9 cellular contexts compared by ENCODE assay signal in genomic region chr1:19481826-19482398, GRCh38. TPM values are rescaled to one million over a fixed set of nuclear protein-coding genes. Genes with fewer than 3 reads are reported as not detected.
A peak's percentile ranks its signal among the peaks of the same experiment; 100 is the strongest.
DNase-seq lines count a peak whose midpoint lies in the region; TF ChIP-seq lines count a peak whose summit lies in the region.
"Had no signal": no experiment of that assay in that cellular context is flagged by ENCODE, and none has a peak within 500 bp of the region (broad histone marks: within the 10 kb centered on the region; RNA-seq: fewer than 3 reads in every experiment).

No MANE protein-coding gene starts in this region.

- H3K9ac ChIP-seq in H9 (ENCODE audit: extremely low read depth, insufficient read length, low read length) = no peak overlapping the region
- no peak overlapping the region for H3K9ac ChIP-seq in muscle layer of colon (ENCODE audit: low read length)

- H3K4ac ChIP-seq in H9 (ENCODE audit: low read depth, low read length) = no peak overlapping the region

- no peak overlapping the region for H3K27ac ChIP-seq in ACC112 (ENCODE audit: low read depth, low read length)
- no peak overlapping the region for H3K27ac ChIP-seq in H9 (ENCODE audit: insufficient read length, low read depth, low read length)
- H3K27ac ChIP-seq in brain microvascular endothelial cell = no peak overlapping the region
- peak overlapping the region; percentile 8 for H3K27ac ChIP-seq in muscle layer of colon (ENCODE audit: low read depth, low read length)
- no peak overlapping the region for H3K27ac ChIP-seq in tibial artery

- H3K27me3 Mint-ChIP-seq in H9 (ENCODE audit: low read depth) = no peaks in the 10 kb centered on the region

- H3K14ac ChIP-seq in H9 (ENCODE audit: insufficient read depth, low read length) = peak overlapping the region; percentile 41; the same call in 1 of the 2 replicates

- no peak overlapping the region for H2BK12ac ChIP-seq in H9 (ENCODE audit: insufficient read length, low read depth, low read length)

- intact Hi-C loops in tibial artery (cut with DNase I; ENCODE audit: low total_unique reads) = loop anchor here (10.0 kb wide), 1 partner anchor 87 kb away; no protein-coding TSS in a partner anchor

- H4K91ac ChIP-seq in H9 (ENCODE audit: insufficient read length, low read depth, low read length) = no peak overlapping the region

- in situ Hi-C loops in brain microvascular endothelial cell (cut with HindIII; ENCODE audit: low pct_ligation_motif_present, low sequenced_read_pairs) = loop anchor here (10.0 kb wide), 1 partner anchor 153 kb away; no protein-coding TSS in a partner anchor

- H3K9me3 Mint-ChIP-seq in H9 = no peaks in the 10 kb centered on the region

- H3K79me1 ChIP-seq in H9 (ENCODE audit: insufficient read depth, low read depth, low read length, poor library complexity, severe bottlenecking) = peaks cover 12% of the 10 kb centered on the region

- H3K4me1 Mint-ChIP-seq in H9 = peaks cover 69 to 71% of the 10 kb centered on the region in 2 experiments

- H2BK20ac ChIP-seq in H9 (ENCODE audit: low read depth, low read length, poor library complexity, severe bottlenecking) = no peak overlapping the region

- DNase-seq in H9 = peak; percentile 70
- no peak for DNase-seq in brain microvascular endothelial cell
- DNase-seq in tibial artery = no peak
- DNase-seq in SHP77 (lab: John Stamatoyannopoulos, UW) = no peak
- DNase-seq in NCI-H1436 (lab: John Stamatoyannopoulos, UW) = no peak
- no peak for DNase-seq in SW480 (ENCODE audit: low spot score)
- DNase-seq: central memory CD4-positive, alpha-beta T cell had no signal

- no peak overlapping the region for H3K23ac ChIP-seq in H9 (ENCODE audit: insufficient read length, low read depth, low read length)

- no peaks in the 10 kb centered on the region for H4K20me1 ChIP-seq in H9 (ENCODE audit: control insufficient read depth, insufficient read depth, insufficient read length)

- no peaks in the 10 kb centered on the region for H3K27me3 ChIP-seq in ACC112 (ENCODE audit: insufficient read depth, low read length)
- no peaks in the 10 kb centered on the region for H3K27me3 ChIP-seq in H9 (ENCODE audit: insufficient read depth, low read length)
- no peaks in the 10 kb centered on the region for H3K27me3 ChIP-seq in brain microvascular endothelial cell (replicated peaks)
- H3K27me3 ChIP-seq in muscle layer of colon (ENCODE audit: control insufficient read depth in 1 of 2, insufficient read depth in 2 of 2, low read length in 2 of 2) = no peaks in the 10 kb centered on the region
- H3K27me3 ChIP-seq in tibial artery = no peaks in the 10 kb centered on the region

- H3K56ac ChIP-seq in H9 (ENCODE audit: insufficient read length, low read depth, low read length) = no peak overlapping the region

- no peak for TF ChIP-seq CTCF in H9 (conservative IDR thresholded peaks at IDR 0.05)
- no peak for TF ChIP-seq CTCF in brain microvascular endothelial cell (IDR thresholded peaks at IDR 0.05; ENCODE audit: low read depth, low read length, missing control alignments)
- no peak for TF ChIP-seq CTCF in tibial artery (IDR thresholded peaks at IDR 0.05)

- peaks cover 13 to 30% (median 28%) of the 10 kb centered on the region in 3 experiments; a peak in 6 of 7 replicates for H3K36me3 Mint-ChIP-seq in H9 (ENCODE audit: insufficient read depth in 1 of 3, low read depth in 3 of 3)

- H2BK15ac ChIP-seq in H9 (ENCODE audit: low read depth, low read length) = no peak overlapping the region

- H4K5ac ChIP-seq in H9 (ENCODE audit: insufficient read length, low read depth, low read length) = no peak overlapping the region

- H3K4me2 ChIP-seq in H9 (ENCODE audit: insufficient read depth, insufficient read length, low read length) = peak overlapping the region; percentile 49

- peaks cover 93% of the 10 kb centered on the region for H3K79me2 ChIP-seq in ACC112 (ENCODE audit: control insufficient read depth, insufficient read depth, low read length, unreplicated experiment)
- H3K79me2 ChIP-seq in H9 (ENCODE audit: insufficient read depth, low read length) = peaks cover 72% of the 10 kb centered on the region

- no peak overlapping the region for H3T11ph ChIP-seq in H9 (ENCODE audit: low read length)

- H3K4me3 ChIP-seq in ACC112 (ENCODE audit: low read depth, low read length) (peak overlapping the region; percentile 100), brain microvascular endothelial cell (ENCODE audit: low read depth, low read length) (peak overlapping the region; percentile 5), muscle layer of colon (ENCODE audit: low read depth in 1 of 2, low read length in 2 of 2) (peak overlapping the region in 1 of 2 donors; percentile 1), tibial artery (peak overlapping the region in 1 of 2 donors; percentile 5)

- H3K27ac Mint-ChIP-seq in H9 = peak overlapping the region; percentile 72 to 95 (median 85)

- no peak overlapping the region for H4K8ac ChIP-seq in H9 (replicated peaks; ENCODE audit: insufficient read length, low read depth, low read length)

- H2AFZ ChIP-seq in ACC112 (ENCODE audit: low read length, unreplicated experiment) (no peak overlapping the region), H9 (ENCODE audit: low read length) (no peak overlapping the region)

- no peak overlapping the region for H2AK5ac ChIP-seq in H9 (ENCODE audit: insufficient read length, low read length)

- H3K23me2 ChIP-seq in H9 (ENCODE audit: insufficient read length, low read depth, low read length, poor library complexity, severe bottlenecking) = peaks cover 8% of the 10 kb centered on the region

- H3K4me1 ChIP-seq in ACC112 (ENCODE audit: control insufficient read depth, insufficient read depth, low read length, unreplicated experiment) (peaks cover 47% of the 10 kb centered on the region), H9 (ENCODE audit: insufficient read depth, low read length) (peaks cover 41% of the 10 kb centered on the region), muscle layer of colon (ENCODE audit: insufficient read depth, low read length) (peaks cover 79% of the 10 kb centered on the region), tibial artery (peaks cover 0 to 85% (median 78%) of the 10 kb centered on the region in 4 donors)

- H3K18ac ChIP-seq in H9 (ENCODE audit: insufficient read length, low read depth, low read length) = no peak overlapping the region

- H3K9me3 ChIP-seq in H9 (ENCODE audit: control insufficient read depth, low read depth, low read length) (no peaks in the 10 kb centered on the region), muscle layer of colon (ENCODE audit: low read length) (no peaks in the 10 kb centered on the region), tibial artery (no peaks in the 10 kb centered on the region)

- no peak overlapping the region for H2BK5ac ChIP-seq in H9 (ENCODE audit: insufficient read length, low read length)

- no CpG with 5 or more reads among the region's 4 CpGs for WGBS in H9 (ENCODE audit: extremely low coverage, insufficient read length, low lambda C conversion rate)

- peaks cover 13% of the 10 kb centered on the region for H3K36me3 ChIP-seq in ACC112 (ENCODE audit: insufficient read depth, low read length)
- H3K36me3 ChIP-seq in brain microvascular endothelial cell (replicated peaks) = peaks cover 38% of the 10 kb centered on the region
- no peaks in the 10 kb centered on the region for H3K36me3 ChIP-seq in muscle layer of colon (ENCODE audit: insufficient read depth, low read length)
- peaks cover 0 to 13% (median 0%) of the 10 kb centered on the region in 3 donors for H3K36me3 ChIP-seq in tibial artery

- peak overlapping the region; percentile 51 to 95 for H3K4me3 Mint-ChIP-seq in H9

- no peak overlapping the region for H2BK120ac ChIP-seq in H9 (ENCODE audit: low read depth, low read length, poor library complexity, severe bottlenecking)

RNA-seq across cellular contexts. Expression of gene CAPZB, which starts 3.4 kb away (rescaled TPM):
- total RNA-seq in H9 (2021) = 343 and 348 TPM in 2 replicates
